In genomic region chr1:234618726-234619049, GRCh38 we compare ENCODE assay signal across 11 cellular contexts. TPM values are rescaled to one million over a fixed set of nuclear protein-coding genes. Genes with fewer than 3 reads are reported as not detected.
DNase-seq lines count a peak whose midpoint lies in the region; ATAC-seq and TF ChIP-seq lines count a peak whose summit lies in the region.
"Had no signal": no experiment of that assay in that cellular context is flagged by ENCODE, and none has a peak within 500 bp of the region (broad histone marks: within the 10 kb centered on the region; RNA-seq: fewer than 3 reads in every experiment).

No MANE protein-coding gene starts in this region.

- TF ChIP-seq CTCF in Loucy (conservative IDR thresholded peaks at IDR 0.05; ENCODE audit: low read length) (no peak), neural progenitor cell (IDR thresholded peaks at IDR 0.05) (no peak), PC-3 (conservative IDR thresholded peaks at IDR 0.05; ENCODE audit: low read depth, low read length) (no peak)

- H3F3A ChIP-seq in Loucy (ENCODE audit: low read depth) (no peaks in the 10 kb centered on the region), neural progenitor cell (ENCODE audit: low read depth) (no peaks in the 10 kb centered on the region), PC-3 (ENCODE audit: low read length, unreplicated experiment) (no peaks in the 10 kb centered on the region)

- H3K4me2 ChIP-seq in Loucy (ENCODE audit: low read depth, low read length, poor library complexity, severe bottlenecking) (no peak overlapping the region), neural progenitor cell (peak overlapping the region; percentile 5), PC-3 (ENCODE audit: low read length) (no peak overlapping the region)

- intact Hi-C loops in PC-3 (cut with micrococcal nuclease): loop anchor here (10.0 kb wide), 1 partner anchor 76 kb away; no protein-coding TSS in a partner anchor

- no peaks in the 10 kb centered on the region for H3K9me3 Mint-ChIP-seq in neural progenitor cell

- H3K4me1 ChIP-seq in ACC112 (ENCODE audit: control insufficient read depth, insufficient read depth, low read length, unreplicated experiment): peaks cover 75% of the 10 kb centered on the region
- H3K4me1 ChIP-seq in Loucy (ENCODE audit: insufficient read depth, low read length, poor library complexity, severe bottlenecking): peaks cover 39% of the 10 kb centered on the region
- peaks cover 22% of the 10 kb centered on the region for H3K4me1 ChIP-seq in neural progenitor cell
- H3K4me1 ChIP-seq in PC-3 (ENCODE audit: insufficient read depth, low read length): peaks cover 27% of the 10 kb centered on the region

- H3K36me3 ChIP-seq in ACC112 (ENCODE audit: insufficient read depth, low read length) (no peaks in the 10 kb centered on the region), Loucy (ENCODE audit: insufficient read depth, low read length) (no peaks in the 10 kb centered on the region), neural progenitor cell (no peaks in the 10 kb centered on the region), PC-3 (ENCODE audit: low read depth, low read length) (no peaks in the 10 kb centered on the region)

- no peaks in the 10 kb centered on the region for H3K36me3 Mint-ChIP-seq in neural progenitor cell

- no peak overlapping the region for H3K4me3 Mint-ChIP-seq in neural progenitor cell
- H3K4me3 Mint-ChIP-seq: B cell had no signal

- H3K9me3 ChIP-seq in Loucy (ENCODE audit: insufficient read depth, low read depth, low read length) (no peaks in the 10 kb centered on the region), neural progenitor cell (ENCODE audit: low read depth) (no peaks in the 10 kb centered on the region), PC-3 (ENCODE audit: low read length) (no peaks in the 10 kb centered on the region)

- no TSS peak for BruUV-seq in PC-3 (replicated peaks; lab: Mats Ljungman, UMichigan)

- H3K9ac ChIP-seq in Loucy (ENCODE audit: low read depth, low read length, poor library complexity, severe bottlenecking) (peak overlapping the region; percentile 2), neural progenitor cell (no peak overlapping the region), PC-3 (ENCODE audit: low read length) (no peak overlapping the region)

- peaks cover 6% of the 10 kb centered on the region for H3K27me3 Mint-ChIP-seq in neural progenitor cell (ENCODE audit: insufficient read depth, low read depth)
- H3K27me3 Mint-ChIP-seq: B cell had no signal

- H3K79me2 ChIP-seq in ACC112 (ENCODE audit: control insufficient read depth, insufficient read depth, low read length, unreplicated experiment) (no peaks in the 10 kb centered on the region), Loucy (ENCODE audit: insufficient read depth, low read length) (no peaks in the 10 kb centered on the region), neural progenitor cell (ENCODE audit: low read depth) (no peaks in the 10 kb centered on the region), PC-3 (ENCODE audit: low read length) (no peaks in the 10 kb centered on the region)

- peak overlapping the region; percentile 7 for H2AFZ ChIP-seq in ACC112 (ENCODE audit: low read length, unreplicated experiment)
- 0 out of 2 replicates have a peak overlapping the region, but pooled peaks have one; percentile 24 for H2AFZ ChIP-seq in Loucy (ENCODE audit: low read length)
- peak overlapping the region; percentile 6 for H2AFZ ChIP-seq in neural progenitor cell (replicated peaks)
- H2AFZ ChIP-seq in PC-3 (ENCODE audit: low read length): no peak overlapping the region

- no peak for DNase-seq in epithelial cell of prostate (ENCODE audit: low read depth, low spot score)
- no peak for DNase-seq in neural progenitor cell (ENCODE audit: low spot score)
- no peak for DNase-seq in MV-4-11 (lab: John Stamatoyannopoulos, UW)
- DNase-seq in PC-3: no peak
- DNase-seq: head of caudate nucleus had no signal

- peak overlapping the region; percentile 43 for H3K27ac Mint-ChIP-seq in neural progenitor cell
- H3K27ac Mint-ChIP-seq: B cell had no signal

- CTCF ChIA-PET in PC-3 (lab: Charles Lee): no interaction called here

- H3K27me3 ChIP-seq in ACC112 (ENCODE audit: insufficient read depth, low read length) (no peaks in the 10 kb centered on the region), Loucy (ENCODE audit: insufficient read depth, low read length, poor library complexity, severe bottlenecking) (no peaks in the 10 kb centered on the region), neural progenitor cell (no peaks in the 10 kb centered on the region), PC-3 (ENCODE audit: low read length) (no peaks in the 10 kb centered on the region)

- H3K4me3 ChIP-seq in ACC112 (ENCODE audit: low read depth, low read length) (peak overlapping the region; percentile 30), Loucy (ENCODE audit: low read length, poor library complexity, severe bottlenecking) (no peak overlapping the region), neural progenitor cell (no peak overlapping the region), PC-3 (ENCODE audit: low read length) (no peak overlapping the region)

- ATAC-seq in HG02798 (IDR thresholded peaks at IDR 0.05; ENCODE audit: poor library complexity, unreplicated experiment) (no peak), PC-3 (no peak), GM21360 (IDR thresholded peaks at IDR 0.05; ENCODE audit: unreplicated experiment) (no peak)

- no peaks in the 10 kb centered on the region for H3K9me2 ChIP-seq in Loucy (replicated peaks; ENCODE audit: low read depth, low read length)
- H3K9me2 ChIP-seq in PC-3 (replicated peaks; ENCODE audit: low read length): no peaks in the 10 kb centered on the region

- H3K27ac ChIP-seq in ACC112 (ENCODE audit: low read depth, low read length) (peak overlapping the region; percentile 89), epithelial cell of prostate (peak overlapping the region; percentile 91), neural progenitor cell (peak overlapping the region; percentile 69), PC-3 (ENCODE audit: low read length) (no peak overlapping the region)
- H3K27ac ChIP-seq: VCaP had no signal

- POLR2A ChIA-PET in PC-3 (lab: Charles Lee; ENCODE audit: unreplicated experiment): interaction anchor here (0.6 to 0.7 kb wide), 2 partner anchors 10 to 307 kb away, joined by 3 read pairs; no protein-coding TSS in a partner anchor

- H3K4me1 Mint-ChIP-seq in neural progenitor cell: peaks cover 39% of the 10 kb centered on the region

- H4K20me1 ChIP-seq in Loucy (ENCODE audit: insufficient read depth, low read length, poor library complexity, severe bottlenecking): no peaks in the 10 kb centered on the region
- no peaks in the 10 kb centered on the region for H4K20me1 ChIP-seq in neural progenitor cell (ENCODE audit: low read depth)
- no peaks in the 10 kb centered on the region for H4K20me1 ChIP-seq in PC-3 (ENCODE audit: low read length)

RNA-seq across cellular contexts. Expression of gene IRF2BP2, which starts 8.7 kb away (rescaled TPM):
- 21.2 and 22.9 TPM in 2 replicates for total RNA-seq in neural progenitor cell (ENCODE audit: low replicate concordance)
- 78.8 and 102 TPM in 2 replicates for total RNA-seq in PC-3 (2014; rRNA removed)
